25 cellular contexts compared by ENCODE assay signal in genomic region chrX:11269006-11269405, GRCh38. TPM values are rescaled to one million over a fixed set of nuclear protein-coding genes. Genes with fewer than 3 reads are reported as not detected.
"Had no signal": no experiment of that assay in that cellular context is flagged by ENCODE, and none has a peak within 500 bp of the region (broad histone marks: within the 10 kb centered on the region; RNA-seq: fewer than 3 reads in every experiment).

No MANE protein-coding gene starts in this region.

- H3K4me1 ChIP-seq: parathyroid adenoma, prostate gland had no signal

- ATAC-seq: heart left ventricle; left colon; left ventricle myocardium superior; naive thymus-derived CD4-positive, alpha-beta T cell; sciatic nerve had no signal

- DNase-seq: dorsolateral prefrontal cortex; effector CD8-positive, alpha-beta T cell; heart left ventricle; hippocampal formation; left colon; left ventricle myocardium superior; naive thymus-derived CD4-positive, alpha-beta T cell; nephron progenitor cell; stimulated activated CD4-positive, alpha-beta T cell treated with anti-CD3 and anti-CD28 coated beads, Interleukin-12 subunit alpha, Interleukin-12 subunit beta, amount 100 ng/mL, for 4 hours; stimulated activated naive CD4-positive, alpha-beta T cell treated with Interleukin-2 at 50 U/mL for 16 hours; trophoblast cell had no signal

- H3K27ac ChIP-seq: coronary artery, dorsolateral prefrontal cortex, heart left ventricle, parathyroid adenoma, prostate gland had no signal

- H3K36me3 Mint-ChIP-seq: naive thymus-derived CD4-positive, alpha-beta T cell had no signal

- H3K9me3 Mint-ChIP-seq: naive thymus-derived CD4-positive, alpha-beta T cell had no signal

- H2AFZ ChIP-seq: parathyroid adenoma had no signal

- H3K36me3 ChIP-seq: heart left ventricle, prostate gland had no signal

- H3K4me3 Mint-ChIP-seq: naive thymus-derived CD4-positive, alpha-beta T cell; nephron progenitor cell had no signal

- FAIRE-seq: frontal cortex, urothelium cell line had no signal

- H3K79me2 ChIP-seq: parathyroid adenoma had no signal

- H3K4me3 ChIP-seq: coronary artery, dorsolateral prefrontal cortex, heart left ventricle, prostate gland had no signal

- H3K9ac ChIP-seq: parathyroid adenoma had no signal

- H3K4me1 Mint-ChIP-seq: naive thymus-derived CD4-positive, alpha-beta T cell; nephron progenitor cell had no signal

- H3K9me3 ChIP-seq: heart left ventricle, prostate gland had no signal

- H3K27ac Mint-ChIP-seq: naive thymus-derived CD4-positive, alpha-beta T cell; nephron progenitor cell had no signal

- H3K27me3 ChIP-seq: heart left ventricle had no signal

RNA-seq across cellular contexts. Expression of gene AMELX, which starts 24.2 kb away (rescaled TPM):
- total RNA-seq: dorsolateral prefrontal cortex; frontal cortex; glomerular endothelial cell; heart left ventricle; kidney epithelial cell; left colon; left ventricle myocardium superior; lung microvascular endothelial cell; mesenteric fat pad; mononuclear cell; naive thymus-derived CD4-positive, alpha-beta T cell; omental fat pad; prostate gland; sciatic nerve; skeletal muscle tissue had no signal
- polyA plus RNA-seq: esophagus; heart left ventricle; naive thymus-derived CD4-positive, alpha-beta T cell had no signal
